ENCODE assay signal across 20 cellular contexts in the genomic region with DNA sequence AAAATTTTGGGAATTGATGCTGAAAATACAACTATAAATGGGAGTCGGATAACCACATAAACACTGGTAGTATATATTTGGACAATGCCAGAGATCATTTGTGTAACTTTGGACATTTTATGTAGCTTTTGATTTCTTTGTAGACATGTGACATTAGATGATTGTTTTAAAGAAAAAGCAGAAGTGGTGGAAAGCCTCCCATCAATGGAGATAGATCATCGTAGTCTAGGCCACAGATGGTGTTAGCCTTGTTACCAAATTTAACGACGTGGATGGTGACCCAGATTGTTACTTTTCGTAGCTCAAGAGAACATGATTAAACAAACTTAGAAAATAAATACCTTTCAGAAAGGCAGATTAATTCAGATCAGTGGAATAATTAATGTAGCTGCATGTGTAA. TPM values are rescaled to one million over a fixed set of nuclear protein-coding genes. Genes with fewer than 3 reads are reported as not detected.
"Had no signal": no experiment of that assay in that cellular context is flagged by ENCODE, and none has a peak within 500 bp of the region (broad histone marks: within the 10 kb centered on the region; RNA-seq: fewer than 3 reads in every experiment).

No MANE protein-coding gene starts in this region.

- H3K4me3 ChIP-seq: esophagus squamous epithelium, spleen, stomach, thoracic aorta, transverse colon had no signal

- H3K27me3 ChIP-seq: stomach, transverse colon had no signal

- DNase-seq: cortex of kidney; effector memory CD4-positive, alpha-beta T cell; esophagus squamous epithelium; foreskin fibroblast; immature natural killer cell; kidney glomerular epithelial cell; mammary epithelial cell; naive thymus-derived CD4-positive, alpha-beta T cell; posterior cingulate gyrus; spleen; stimulated activated CD4-positive, alpha-beta T cell treated with anti-CD3 and anti-CD28 coated beads, Interleukin-15, amount 100 ng/mL, for 24 hours; stimulated activated CD4-positive, alpha-beta T cell treated with anti-CD3 and anti-CD28 coated beads, Interleukin-1b, Interleukin-23, amount 100 ng/mL, for 48 hours; stimulated activated CD4-positive, alpha-beta T cell treated with anti-CD3 and anti-CD28 coated beads, Interleukin-4, amount 100 ng/mL, for 4 hours; stimulated activated naive CD4-positive, alpha-beta T cell; stomach; substantia nigra; transverse colon had no signal

- H3K36me3 ChIP-seq: esophagus squamous epithelium, spleen, stomach, thoracic aorta, transverse colon had no signal

- ATAC-seq: naive thymus-derived CD4-positive, alpha-beta T cell; sciatic nerve had no signal

- H3K27ac ChIP-seq: esophagus squamous epithelium, spleen, stomach, thoracic aorta, transverse colon had no signal

- H3K9me3 ChIP-seq: esophagus squamous epithelium, spleen, stomach, thoracic aorta, transverse colon had no signal

RNA-seq across cellular contexts. Expression of a gene that starts 8.8 kb away (rescaled TPM):
- total RNA-seq: pulmonary artery endothelial cell had no signal
- polyA plus RNA-seq: immature natural killer cell; naive thymus-derived CD4-positive, alpha-beta T cell had no signal
